ENCODE assay signal across 21 cellular contexts in the genomic region with DNA sequence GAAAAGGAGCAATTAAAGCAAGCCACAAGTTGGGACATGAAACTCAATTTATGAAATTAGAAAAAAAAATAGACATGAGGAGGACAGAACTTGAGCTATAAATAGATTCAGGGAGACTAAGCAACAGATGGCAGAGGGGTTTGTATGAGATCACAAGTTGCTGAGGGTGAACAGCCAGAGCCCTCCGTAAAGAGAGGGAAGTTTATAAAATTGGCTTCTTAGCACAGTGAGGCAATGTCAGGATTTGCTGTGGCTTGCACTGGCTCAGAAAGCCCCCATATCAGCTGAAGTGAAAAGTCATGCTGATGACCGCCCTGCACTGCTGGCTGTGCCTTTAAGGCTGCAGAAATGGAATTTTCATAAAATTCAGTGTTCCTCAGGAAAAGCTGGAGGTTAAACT.
DNase-seq lines count a peak whose midpoint lies in the region; ATAC-seq and TF ChIP-seq lines count a peak whose summit lies in the region.
"Had no signal": no experiment of that assay in that cellular context is flagged by ENCODE, and none has a peak within 500 bp of the region (broad histone marks: within the 10 kb centered on the region; RNA-seq: fewer than 3 reads in every experiment).

No MANE protein-coding gene starts in this region.

- no peak overlapping the region for H3K18ac ChIP-seq in mesenchymal stem cell (ENCODE audit: low read depth in 1 of 2, low read length in 2 of 2)

- no peak overlapping the region for H3K23ac ChIP-seq in mesenchymal stem cell (ENCODE audit: low read length in 2 of 2)

- H3K9me2 ChIP-seq in Karpas-422 (replicated peaks; ENCODE audit: insufficient read depth, low read length): no peaks in the 10 kb centered on the region
- H3K9me2 ChIP-seq: SK-N-SH had no signal

- H3K79me1 ChIP-seq in mesenchymal stem cell (replicated peaks; ENCODE audit: low read length, poor library complexity, severe bottlenecking): no peaks in the 10 kb centered on the region

- TF ChIP-seq POLR2A in breast epithelium (IDR thresholded peaks at IDR 0.05): no peak

- H2BK120ac ChIP-seq in mesenchymal stem cell (ENCODE audit: low read depth, low read length): no peak overlapping the region

- H3K4me3 ChIP-seq in breast epithelium: no peak overlapping the region
- no peak overlapping the region for H3K4me3 ChIP-seq in mammary epithelial cell (replicated peaks in 1 of 3; ENCODE audit: insufficient read depth in 1 of 3, low read depth in 2 of 3, low read length in 3 of 3)
- H3K4me3 ChIP-seq in WERI-Rb-1 (ENCODE audit: low read depth, low read length): no peak overlapping the region
- H3K4me3 ChIP-seq in mesenchymal stem cell (ENCODE audit: insufficient read depth in 1 of 2, low read depth in 1 of 2, low read length in 2 of 2): no peak overlapping the region
- H3K4me3 ChIP-seq in Karpas-422 (ENCODE audit: low read length): no peak overlapping the region
- H3K4me3 ChIP-seq: A549, GM12878, GM23248, lower lobe of right lung had no signal

- no peak overlapping the region for H2AFZ ChIP-seq in mammary epithelial cell (ENCODE audit: low read depth, low read length)
- no peak overlapping the region for H2AFZ ChIP-seq in mesenchymal stem cell (ENCODE audit: low read depth, low read length)
- H2AFZ ChIP-seq in Karpas-422 (ENCODE audit: low read length): no peak overlapping the region
- H2AFZ ChIP-seq: GM23248 had no signal

- H3K4ac ChIP-seq in mesenchymal stem cell (ENCODE audit: low read depth in 1 of 2, low read length in 2 of 2): no peak overlapping the region

- H4K20me1 ChIP-seq in mammary epithelial cell (ENCODE audit: insufficient read depth, low read length) (no peaks in the 10 kb centered on the region), Karpas-422 (ENCODE audit: insufficient read depth, low read depth, low read length) (no peaks in the 10 kb centered on the region)

- dilution Hi-C loops in mammary epithelial cell (cut with HindIII; ENCODE audit: low sequenced_read_pairs): no loop called here

- no peak overlapping the region for H2BK15ac ChIP-seq in mesenchymal stem cell (ENCODE audit: low read depth, poor library complexity, severe bottlenecking)

- no peak overlapping the region for H2BK5ac ChIP-seq in mesenchymal stem cell (ENCODE audit: low read depth, low read length, poor library complexity, severe bottlenecking)

- no peak for ATAC-seq in HG03469 (IDR thresholded peaks at IDR 0.05; ENCODE audit: unreplicated experiment)
- ATAC-seq: A549; activated T-cell treated with anti-CD3 and anti-CD28 coated beads, Interleukin-2, amount 50 U/mL, for 72 hours; effector memory CD8-positive, alpha-beta T cell; GM12878; lower lobe of right lung; natural killer cell had no signal

- H4K8ac ChIP-seq in mesenchymal stem cell (ENCODE audit: low read length): peak overlapping the region; percentile 30

- intact Hi-C loops in breast epithelium (cut with DNase I; ENCODE audit: low total_unique reads): no loop called here
- intact Hi-C loops in mammary epithelial cell (cut with micrococcal nuclease): loop anchor here (10.0 kb wide), 1 partner anchor 615 kb away; no protein-coding TSS in a partner anchor

- no peak overlapping the region for H2AK5ac ChIP-seq in mesenchymal stem cell (ENCODE audit: low read length, severe bottlenecking)

- H4K91ac ChIP-seq in mesenchymal stem cell (ENCODE audit: low read length): no peak overlapping the region

- peak overlapping the region in 1 of 2 experiments; percentile 24 for H2BK12ac ChIP-seq in mesenchymal stem cell (ENCODE audit: low read length in 2 of 2)

- in situ Hi-C loops in mammary epithelial cell (cut with MboI; ENCODE audit: low sequenced_read_pairs in 2 of 2): no loop called here

- H3K36me3 ChIP-seq in breast epithelium (no peaks in the 10 kb centered on the region), mammary epithelial cell (ENCODE audit: insufficient read depth, low read length) (no peaks in the 10 kb centered on the region), WERI-Rb-1 (no peaks in the 10 kb centered on the region), mesenchymal stem cell (ENCODE audit: control insufficient read depth in 1 of 2, insufficient read depth in 2 of 2, low read depth in 1 of 2, low read length in 2 of 2) (no peaks in the 10 kb centered on the region), Karpas-422 (ENCODE audit: insufficient read depth, low read length) (no peaks in the 10 kb centered on the region)
- H3K36me3 ChIP-seq: lower lobe of right lung had no signal

- H3K14ac ChIP-seq in mesenchymal stem cell (ENCODE audit: low read length in 2 of 2): peak overlapping the region in 1 of 2 experiments; percentile 69

- no peaks in the 10 kb centered on the region for H3K27me3 ChIP-seq in breast epithelium
- no peaks in the 10 kb centered on the region for H3K27me3 ChIP-seq in mammary epithelial cell (ENCODE audit: insufficient read depth, low read length)
- no peaks in the 10 kb centered on the region for H3K27me3 ChIP-seq in WERI-Rb-1 (ENCODE audit: insufficient read depth, low read depth, severe bottlenecking)
- H3K27me3 ChIP-seq in mesenchymal stem cell (ENCODE audit: control insufficient read depth in 1 of 2, insufficient read depth in 1 of 2, low read length in 2 of 2): no peaks in the 10 kb centered on the region
- H3K27me3 ChIP-seq in Karpas-422 (ENCODE audit: low read length): no peaks in the 10 kb centered on the region

- H3K4me2 ChIP-seq in mammary epithelial cell (ENCODE audit: insufficient read depth, low read depth, low read length) (no peak overlapping the region), mesenchymal stem cell (ENCODE audit: low read length, poor library complexity, severe bottlenecking) (no peak overlapping the region), Karpas-422 (ENCODE audit: low read depth, low read length, poor library complexity, severe bottlenecking) (no peak overlapping the region)
- H3K4me2 ChIP-seq: A549, SK-N-SH had no signal

- H3K79me2 ChIP-seq in mammary epithelial cell (ENCODE audit: insufficient read depth, low read length) (no peaks in the 10 kb centered on the region), Karpas-422 (ENCODE audit: low read length) (no peaks in the 10 kb centered on the region)

- TF ChIP-seq CTCF in breast epithelium (IDR thresholded peaks at IDR 0.05) (no peak), mammary epithelial cell (conservative IDR thresholded peaks at IDR 0.05 in 1 of 2, IDR thresholded peaks at IDR 0.05 in 1 of 2; ENCODE audit: extremely low read depth in 1 of 2, insufficient read depth in 1 of 2, low read depth in 1 of 2, low read length in 2 of 2) (no peak), WERI-Rb-1 (IDR thresholded peaks at IDR 0.05; ENCODE audit: low read depth, low read length) (no peak)

- peaks cover 0 to 5% of the 10 kb centered on the region in 2 donors for H3K9me3 ChIP-seq in breast epithelium
- no peaks in the 10 kb centered on the region for H3K9me3 ChIP-seq in mammary epithelial cell (replicated peaks; ENCODE audit: insufficient read depth, low read length)
- H3K9me3 ChIP-seq in WERI-Rb-1 (ENCODE audit: severe bottlenecking): peaks cover 4% of the 10 kb centered on the region
- H3K9me3 ChIP-seq in mesenchymal stem cell (ENCODE audit: control insufficient read depth, low read length): peaks cover 4% of the 10 kb centered on the region
- no peaks in the 10 kb centered on the region for H3K9me3 ChIP-seq in Karpas-422 (ENCODE audit: low read length)
- H3K9me3 ChIP-seq: lower lobe of right lung, SK-N-SH had no signal

- no peak for DNase-seq in breast epithelium (ENCODE audit: low spot score in 2 of 2)
- no peak for DNase-seq in mammary epithelial cell
- peak; percentile 29 for DNase-seq in WERI-Rb-1
- peak; percentile 46 for DNase-seq in mesenchymal stem cell
- DNase-seq in Karpas-422: no peak
- DNase-seq in activated T-cell treated with anti-CD3 and anti-CD28 coated beads, Interleukin-2, amount 50 U/mL, for 1 hour: no peak
- no peak for DNase-seq in ureter (ENCODE audit: low spot score)
- DNase-seq: activated CD4-positive, alpha-beta T cell treated with anti-CD3 and anti-CD28 coated beads, Interleukin-2, amount 50 U/mL, for 4 hours; activated T-cell treated with anti-CD3 and anti-CD28 coated beads, Interleukin-2, amount 50 U/mL, for 72 hours; CD4-positive, alpha-beta memory T cell; effector memory CD8-positive, alpha-beta T cell; GM23248; lower lobe of right lung; natural killer cell; NCI-H2227 treated with DMSO at 0.1 percent for 48 hours; OCI-M1; SK-N-SH; stimulated activated CD4-positive, alpha-beta T cell treated with anti-CD3 and anti-CD28 coated beads, Interleukin-1b, Interleukin-23, amount 100 ng/mL, for 48 hours had no signal

- H3K4me1 ChIP-seq in breast epithelium (peaks cover 0 to 3% of the 10 kb centered on the region in 2 donors), mammary epithelial cell (ENCODE audit: insufficient read depth, low read length) (no peaks in the 10 kb centered on the region), mesenchymal stem cell (ENCODE audit: control insufficient read depth, insufficient read depth, low read depth, low read length) (no peaks in the 10 kb centered on the region), Karpas-422 (ENCODE audit: low read length) (no peaks in the 10 kb centered on the region)
- H3K4me1 ChIP-seq: A549, lower lobe of right lung had no signal

- H3K9ac ChIP-seq in mammary epithelial cell (ENCODE audit: insufficient read depth, low read length) (no peak overlapping the region), mesenchymal stem cell (ENCODE audit: low read length) (peak overlapping the region; percentile 21), Karpas-422 (ENCODE audit: low read length) (no peak overlapping the region)
- H3K9ac ChIP-seq: GM23248, SK-N-SH had no signal

- CTCF ChIA-PET in mammary epithelial cell (lab: Charles Lee; ENCODE audit: low non-redundant PET): no interaction called here

- no TSS peak for BruUV-seq in mammary epithelial cell (replicated peaks; lab: Mats Ljungman, UMichigan)

- H3K27ac ChIP-seq in breast epithelium (peak overlapping the region; percentile 52 to 70), mammary epithelial cell (ENCODE audit: insufficient read depth, low read depth, low read length) (no peak overlapping the region), WERI-Rb-1 (peak overlapping the region; percentile 65), mesenchymal stem cell (ENCODE audit: low read length, poor library complexity, severe bottlenecking) (no peak overlapping the region), Karpas-422 (ENCODE audit: low read length) (no peak overlapping the region)
- H3K27ac ChIP-seq: A549, GM23248, lower lobe of right lung had no signal

- 19% methylated on average over 2 of the region's 2 CpGs for WGBS in mammary epithelial cell (ENCODE audit: low coverage, missing lambda C conversion rate)
- 46% methylated on average over 2 of the region's 2 CpGs for WGBS in mesenchymal stem cell

Comparison
In these comparisons a context has a peak if more than half of its experiments do, and no peak if none do; other contexts are left out.
1. H3K27ac ChIP-seq: peak in breast epithelium (2 of 2) and WERI-Rb-1 (single experiment); none in mammary epithelial cell (single experiment), mesenchymal stem cell (single experiment) and Karpas-422 (single experiment).
2. DNase-seq: peak in WERI-Rb-1 (single experiment) and mesenchymal stem cell (single experiment); none in breast epithelium (0 of 2), mammary epithelial cell (single experiment), Karpas-422 (single experiment), activated T-cell treated with anti-CD3 and anti-CD28 coated beads, Interleukin-2, amount 50 U/mL, for 1 hour (single experiment) and ureter (single experiment).